In the genomic region with DNA sequence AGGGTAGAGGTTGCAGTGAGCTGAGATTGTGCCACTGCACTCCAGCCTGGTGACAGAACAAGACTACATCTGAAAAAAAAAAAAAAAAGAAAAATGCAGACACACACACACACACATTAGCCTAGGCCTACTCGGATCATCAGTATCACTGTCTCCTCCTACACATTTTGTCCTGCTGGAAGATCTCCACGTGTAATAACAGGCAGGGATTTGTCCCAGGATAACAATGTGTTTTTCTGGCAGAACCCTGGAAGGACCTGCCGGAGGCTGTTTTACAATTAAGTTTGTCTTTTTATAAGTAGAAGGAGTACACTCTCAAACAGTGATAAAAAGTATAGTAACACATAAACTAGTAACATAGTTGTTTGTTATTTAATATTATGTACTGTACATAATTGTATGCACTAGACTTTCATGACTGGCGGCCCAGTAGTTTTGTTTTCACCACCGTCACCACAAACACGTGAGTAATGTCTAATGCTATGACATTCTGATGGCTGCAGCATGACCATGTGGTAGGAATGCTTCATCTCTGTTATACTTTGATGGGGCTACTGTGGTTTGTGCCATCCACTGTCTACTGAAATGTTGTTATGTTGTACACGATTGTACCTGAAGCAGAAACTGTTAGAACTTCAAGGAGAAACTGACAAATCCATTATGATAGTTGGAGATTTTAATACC, we compare ENCODE assay signal across 11 cellular contexts.
DNase-seq lines count a peak whose midpoint lies in the region; ATAC-seq, FAIRE-seq and TF ChIP-seq lines count a peak whose summit lies in the region.
"Had no signal": no experiment of that assay in that cellular context is flagged by ENCODE, and none has a peak within 500 bp of the region (broad histone marks: within the 10 kb centered on the region; RNA-seq: fewer than 3 reads in every experiment).

No MANE protein-coding gene starts in this region.

- no peak overlapping the region for H3K4me3 Mint-ChIP-seq in activated CD8-positive, alpha-beta memory T cell treated with anti-CD3 and anti-CD28 coated beads, Interleukin-2, amount 10 ng/mL, durations not matched to agents 7 days and 5 days
- H3K4me3 Mint-ChIP-seq: T-cell had no signal

- H3K27me3 ChIP-seq in small intestine (ENCODE audit: control insufficient read depth in 2 of 2, insufficient read depth in 2 of 2, low read length in 2 of 2): no peaks in the 10 kb centered on the region
- H3K27me3 ChIP-seq: neutrophil had no signal

- peak; percentile 49 for DNase-seq in activated CD8-positive, alpha-beta memory T cell treated with anti-CD3 and anti-CD28 coated beads, Interleukin-2, amount 10 ng/mL, durations not matched to agents 7 days and 5 days
- DNase-seq in activated CD8-positive, alpha-beta memory T cell treated with anti-CD3 and anti-CD28 coated beads for 24 hours: no peak
- DNase-seq in fibroblast of pulmonary artery (ENCODE audit: low read depth) (peak; percentile 46), KBM-7 (no peak), small intestine (no peak)
- peak; percentile 14 for DNase-seq in stimulated activated naive CD8-positive, alpha-beta T cell treated with anti-CD3 and anti-CD28 coated beads, Interleukin-15, Interleukin-2, amounts not matched to agents 100 U/mL and 50 U/mL, for 24 hours

- 67 to 89% (median 72%) methylated on average over 7 of the region's 7 CpGs for WGBS in small intestine, 3 donors

- H3K36me3 Mint-ChIP-seq in activated CD8-positive, alpha-beta memory T cell treated with anti-CD3 and anti-CD28 coated beads, Interleukin-2, amount 10 ng/mL, durations not matched to agents 7 days and 5 days: peaks cover 8% of the 10 kb centered on the region

- in situ Hi-C loops in KBM-7 (cut with MboI; ENCODE audit: low pct_unique_long_range_greater_than_20kb, low sequenced_read_pairs): no loop called here

- peak; percentile 35; the same call in 1 of the 2 replicates for TF ChIP-seq CTCF in WI38 (IDR thresholded peaks at IDR 0.05; ENCODE audit: low read depth, low read length)
- TF ChIP-seq CTCF in fibroblast of pulmonary artery (IDR thresholded peaks at IDR 0.05; ENCODE audit: low read length, missing control alignments): no peak

- peak; percentile 74 for ATAC-seq in activated CD8-positive, alpha-beta memory T cell treated with anti-CD3 and anti-CD28 coated beads, Interleukin-2, amount 10 ng/mL, durations not matched to agents 7 days and 5 days
- ATAC-seq in stimulated activated naive CD8-positive, alpha-beta T cell treated with anti-CD3 and anti-CD28 coated beads, Interleukin-15, Interleukin-2, amounts not matched to agents 100 U/mL and 50 U/mL, for 24 hours: peak; percentile 43
- no peak for ATAC-seq in GM21723 (IDR thresholded peaks at IDR 0.05; ENCODE audit: unreplicated experiment)

- CTCF ChIA-PET in activated CD8-positive, alpha-beta memory T cell treated with anti-CD3 and anti-CD28 coated beads, Interleukin-2, amount 10 ng/mL, durations not matched to agents 7 days and 5 days (lab: Charles Lee): no interaction called here

- peaks cover 2 to 3% of the 10 kb centered on the region in 2 donors for H3K36me3 ChIP-seq in small intestine (ENCODE audit: control insufficient read depth in 2 of 2, insufficient read depth in 2 of 2, low read length in 2 of 2)

- H3K27ac Mint-ChIP-seq in activated CD8-positive, alpha-beta memory T cell treated with anti-CD3 and anti-CD28 coated beads, Interleukin-2, amount 10 ng/mL, durations not matched to agents 7 days and 5 days: no peak overlapping the region

- peaks cover 28% of the 10 kb centered on the region for H3K4me1 Mint-ChIP-seq in activated CD8-positive, alpha-beta memory T cell treated with anti-CD3 and anti-CD28 coated beads, Interleukin-2, amount 10 ng/mL, durations not matched to agents 7 days and 5 days

- no peaks in the 10 kb centered on the region for H3K9me3 Mint-ChIP-seq in activated CD8-positive, alpha-beta memory T cell treated with anti-CD3 and anti-CD28 coated beads, Interleukin-2, amount 10 ng/mL, durations not matched to agents 7 days and 5 days (ENCODE audit: low read depth)
- H3K9me3 Mint-ChIP-seq: T-cell had no signal

- no peak overlapping the region for H3K4me3 ChIP-seq in WI38 (ENCODE audit: low read depth, low read length)
- no peak overlapping the region for H3K4me3 ChIP-seq in fibroblast of pulmonary artery (replicated peaks; ENCODE audit: low read depth, low read length)
- no peak overlapping the region for H3K4me3 ChIP-seq in small intestine (ENCODE audit: low read depth in 1 of 2, low read length in 2 of 2)

- no peak for FAIRE-seq in small intestine (lab: Jason Lieb, UNC)
- FAIRE-seq: kidney had no signal

- H3K27me3 Mint-ChIP-seq in activated CD8-positive, alpha-beta memory T cell treated with anti-CD3 and anti-CD28 coated beads, Interleukin-2, amount 10 ng/mL, durations not matched to agents 7 days and 5 days: no peaks in the 10 kb centered on the region
- H3K27me3 Mint-ChIP-seq: T-cell had no signal

- no peaks in the 10 kb centered on the region for H3K4me1 ChIP-seq in small intestine (ENCODE audit: control insufficient read depth in 2 of 2, insufficient read depth in 1 of 2, low read depth in 1 of 2, low read length in 1 of 2)

- no peaks in the 10 kb centered on the region for H3K9me3 ChIP-seq in small intestine (ENCODE audit: control insufficient read depth, low read depth)
- H3K9me3 ChIP-seq: neutrophil had no signal

- H3K27ac ChIP-seq in small intestine (ENCODE audit: low read depth in 1 of 2, low read length in 1 of 2): no peak overlapping the region
- H3K27ac ChIP-seq: neutrophil had no signal

Comparison
In these comparisons a context has a peak if more than half of its experiments do, and no peak if none do; other contexts are left out.
1. DNase-seq: peak in activated CD8-positive, alpha-beta memory T cell treated with anti-CD3 and anti-CD28 coated beads, Interleukin-2, amount 10 ng/mL, durations not matched to agents 7 days and 5 days (single experiment), fibroblast of pulmonary artery (single experiment) and stimulated activated naive CD8-positive, alpha-beta T cell treated with anti-CD3 and anti-CD28 coated beads, Interleukin-15, Interleukin-2, amounts not matched to agents 100 U/mL and 50 U/mL, for 24 hours (single experiment); none in activated CD8-positive, alpha-beta memory T cell treated with anti-CD3 and anti-CD28 coated beads for 24 hours (single experiment), KBM-7 (single experiment) and small intestine (single experiment).